In the genomic region with DNA sequence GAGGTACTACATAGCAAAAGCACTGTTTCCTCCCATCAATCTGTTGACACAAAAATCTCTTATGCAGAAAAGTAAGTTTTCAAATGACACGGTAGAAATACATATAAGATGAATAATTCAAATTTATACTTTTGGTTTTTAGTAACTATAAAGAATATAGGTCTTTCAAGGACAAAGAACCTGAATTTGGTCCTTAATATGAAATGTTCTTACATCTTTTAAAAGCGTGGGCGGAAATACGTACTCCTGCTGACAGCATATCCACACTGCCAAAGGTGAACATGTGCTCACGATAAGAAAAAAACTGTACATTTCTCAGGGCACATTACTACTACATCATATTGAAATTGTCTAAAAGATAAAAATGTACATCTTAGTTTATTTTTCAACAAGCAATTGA, we compare ENCODE assay signal across 18 cellular contexts.
DNase-seq lines count a peak whose midpoint lies in the region; ATAC-seq and TF ChIP-seq lines count a peak whose summit lies in the region.
"Had no signal": no experiment of that assay in that cellular context is flagged by ENCODE, and none has a peak within 500 bp of the region (broad histone marks: within the 10 kb centered on the region; RNA-seq: fewer than 3 reads in every experiment).

No MANE protein-coding gene starts in this region.

- H3K4me3 Mint-ChIP-seq in GM23338 (no peak overlapping the region), brain (no peak overlapping the region)
- H3K4me3 Mint-ChIP-seq in activated T-cell treated with anti-CD3 and anti-CD28 coated beads, Interleukin-2, amount 50 U/mL, for 4 hours, result no peak overlapping the region
- H3K4me3 Mint-ChIP-seq: CD4-positive, CD25-positive, alpha-beta regulatory T cell; CD8-positive, alpha-beta T cell; HFFc6 had no signal

- H3K4me1 Mint-ChIP-seq in GM23338 (peaks cover 67% of the 10 kb centered on the region), brain (peaks cover 50% of the 10 kb centered on the region)
- H3K4me1 Mint-ChIP-seq in activated T-cell treated with anti-CD3 and anti-CD28 coated beads, Interleukin-2, amount 50 U/mL, for 4 hours (ENCODE audit: low read depth), result peaks cover 39% of the 10 kb centered on the region

- no peak overlapping the region for H3K27ac Mint-ChIP-seq in GM23338
- H3K27ac Mint-ChIP-seq in brain, result peak overlapping the region in 3 of 5 experiments; percentile 4 to 66 (median 66)
- H3K27ac Mint-ChIP-seq: CD8-positive, alpha-beta T cell; HFFc6 had no signal

- H3K36me3 ChIP-seq in GM23338 (ENCODE audit: insufficient read depth), result no peaks in the 10 kb centered on the region
- H3K36me3 ChIP-seq: HAP-1 had no signal

- H3K36me3 Mint-ChIP-seq in GM23338 (ENCODE audit: low read depth) (peaks cover 46% of the 10 kb centered on the region), brain (peaks cover 23% of the 10 kb centered on the region)
- peaks cover 30% of the 10 kb centered on the region for H3K36me3 Mint-ChIP-seq in activated T-cell treated with anti-CD3 and anti-CD28 coated beads, Interleukin-2, amount 50 U/mL, for 4 hours (ENCODE audit: insufficient read depth)

- no peak overlapping the region for H2AFZ ChIP-seq in GM23338

- H3K4me2 ChIP-seq in GM23338, result no peak overlapping the region
- H3K4me2 ChIP-seq: BLaER1 had no signal

- ATAC-seq in GM23338, result no peak
- ATAC-seq in activated T-cell treated with anti-CD3 and anti-CD28 coated beads, Interleukin-2, amount 50 U/mL, for 4 hours, result no peak
- ATAC-seq: CD8-positive, alpha-beta T cell; GM12878 had no signal

- H3K9me3 Mint-ChIP-seq in GM23338 (no peaks in the 10 kb centered on the region; the same call in 2 of the 3 replicates), brain (no peaks in the 10 kb centered on the region)
- H3K9me3 Mint-ChIP-seq in activated T-cell treated with anti-CD3 and anti-CD28 coated beads, Interleukin-2, amount 50 U/mL, for 4 hours, result no peaks in the 10 kb centered on the region
- H3K9me3 Mint-ChIP-seq: CD8-positive, alpha-beta T cell; HFFc6 had no signal

- H3K27me3 ChIP-seq in GM23338 (ENCODE audit: insufficient read depth), result no peaks in the 10 kb centered on the region
- H3K27me3 ChIP-seq: BLaER1 had no signal

- no peaks in the 10 kb centered on the region for H3K9me2 ChIP-seq in GM23338 (ENCODE audit: insufficient read depth)

- TF ChIP-seq CTCF in GM23338 (conservative IDR thresholded peaks at IDR 0.05; ENCODE audit: low read depth in 2 of 2) (no peak), brain (conservative IDR thresholded peaks at IDR 0.05) (no peak), choroid plexus epithelial cell (conservative IDR thresholded peaks at IDR 0.05; ENCODE audit: low read depth, low read length) (no peak)

- H3K27me3 Mint-ChIP-seq in GM23338 (ENCODE audit: insufficient read depth, low read depth, poor library complexity), result peaks cover 23% of the 10 kb centered on the region
- H3K27me3 Mint-ChIP-seq in brain, result no peaks in the 10 kb centered on the region
- H3K27me3 Mint-ChIP-seq in activated T-cell treated with anti-CD3 and anti-CD28 coated beads, Interleukin-2, amount 50 U/mL, for 4 hours (ENCODE audit: low read depth), result no peaks in the 10 kb centered on the region
- H3K27me3 Mint-ChIP-seq: CD4-positive, CD25-positive, alpha-beta regulatory T cell had no signal

- H3F3A ChIP-seq in GM23338 (replicated peaks; ENCODE audit: low read depth), result peaks cover 5% of the 10 kb centered on the region

- peak overlapping the region; percentile 3; the same call in 1 of the 2 replicates for H3K27ac ChIP-seq in GM23338 (ENCODE audit: low read depth)
- H3K27ac ChIP-seq: BLaER1, C4-2B had no signal

- H3K4me3 ChIP-seq in GM23338 (no peak overlapping the region), choroid plexus epithelial cell (ENCODE audit: low read depth, low read length) (no peak overlapping the region)
- H3K4me3 ChIP-seq: BLaER1, GM12878, HAP-1 had no signal

- H3K4me1 ChIP-seq in GM23338 (ENCODE audit: insufficient read depth), result peaks cover 50% of the 10 kb centered on the region
- H3K4me1 ChIP-seq: Caco-2 had no signal

- H4K20me1 ChIP-seq in GM23338 (replicated peaks; ENCODE audit: insufficient read depth), result 0 out of 2 replicates have a peak, but pooled peaks cover 4% of the 10 kb centered on the region

- peaks cover 89% of the 10 kb centered on the region for H3K79me2 ChIP-seq in GM23338 (replicated peaks; ENCODE audit: insufficient read depth)

- DNase-seq in GM23338 (ENCODE audit: low spot score) (no peak), choroid plexus epithelial cell (ENCODE audit: low read depth) (peak; percentile 20), kidney tubule cell (ENCODE audit: low spot score) (no peak)
- DNase-seq in activated T-cell treated with anti-CD3 and anti-CD28 coated beads, Interleukin-2, amount 50 U/mL, for 4 hours, result no peak
- no peak for DNase-seq in activated effector memory CD4-positive, alpha-beta T cell treated with anti-CD3 and anti-CD28 coated beads, Interleukin-2, amount 50 U/mL, for 16 hours
- DNase-seq: Caco-2; CD4-positive, CD25-positive, alpha-beta regulatory T cell; CD8-positive, alpha-beta T cell; DMS153; DND-41; GDM1; GOT3; HFFc6 had no signal

TF ChIP-seq in GM23338, 12 proteins besides CTCF, POLR2A, EP300 and RAD21 (continues in another document):
- TF ChIP-seq ZNF114 (CRISPR knock-in tag; IDR thresholded peaks at IDR 0.05) (no peak), ZNF331 (CRISPR knock-in tag; IDR thresholded peaks at IDR 0.05; ENCODE audit: low read depth) (no peak), REST (IDR thresholded peaks at IDR 0.05; ENCODE audit: unreplicated experiment) (no peak), JUNB (IDR thresholded peaks at IDR 0.05; ENCODE audit: unreplicated experiment) (no peak), POLR2AphosphoS5 (IDR thresholded peaks at IDR 0.05; ENCODE audit: low read depth) (no peak), EZH2 (IDR thresholded peaks at IDR 0.05; ENCODE audit: low read depth, unreplicated experiment) (no peak), CREB1 (CRISPR knock-in tag; IDR thresholded peaks at IDR 0.05; ENCODE audit: low read depth) (no peak), STAT1 (IDR thresholded peaks at IDR 0.05; ENCODE audit: unreplicated experiment) (no peak)
- TF ChIP-seq, protein P1, sequence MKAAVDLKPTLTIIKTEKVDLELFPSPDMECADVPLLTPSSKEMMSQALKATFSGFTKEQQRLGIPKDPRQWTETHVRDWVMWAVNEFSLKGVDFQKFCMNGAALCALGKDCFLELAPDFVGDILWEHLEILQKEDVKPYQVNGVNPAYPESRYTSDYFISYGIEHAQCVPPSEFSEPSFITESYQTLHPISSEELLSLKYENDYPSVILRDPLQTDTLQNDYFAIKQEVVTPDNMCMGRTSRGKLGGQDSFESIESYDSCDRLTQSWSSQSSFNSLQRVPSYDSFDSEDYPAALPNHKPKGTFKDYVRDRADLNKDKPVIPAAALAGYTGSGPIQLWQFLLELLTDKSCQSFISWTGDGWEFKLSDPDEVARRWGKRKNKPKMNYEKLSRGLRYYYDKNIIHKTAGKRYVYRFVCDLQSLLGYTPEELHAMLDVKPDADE (IDR thresholded peaks at IDR 0.05), result no peak
